Comparison of ENCODE assay signal across 1 cellular context in the genomic region with DNA sequence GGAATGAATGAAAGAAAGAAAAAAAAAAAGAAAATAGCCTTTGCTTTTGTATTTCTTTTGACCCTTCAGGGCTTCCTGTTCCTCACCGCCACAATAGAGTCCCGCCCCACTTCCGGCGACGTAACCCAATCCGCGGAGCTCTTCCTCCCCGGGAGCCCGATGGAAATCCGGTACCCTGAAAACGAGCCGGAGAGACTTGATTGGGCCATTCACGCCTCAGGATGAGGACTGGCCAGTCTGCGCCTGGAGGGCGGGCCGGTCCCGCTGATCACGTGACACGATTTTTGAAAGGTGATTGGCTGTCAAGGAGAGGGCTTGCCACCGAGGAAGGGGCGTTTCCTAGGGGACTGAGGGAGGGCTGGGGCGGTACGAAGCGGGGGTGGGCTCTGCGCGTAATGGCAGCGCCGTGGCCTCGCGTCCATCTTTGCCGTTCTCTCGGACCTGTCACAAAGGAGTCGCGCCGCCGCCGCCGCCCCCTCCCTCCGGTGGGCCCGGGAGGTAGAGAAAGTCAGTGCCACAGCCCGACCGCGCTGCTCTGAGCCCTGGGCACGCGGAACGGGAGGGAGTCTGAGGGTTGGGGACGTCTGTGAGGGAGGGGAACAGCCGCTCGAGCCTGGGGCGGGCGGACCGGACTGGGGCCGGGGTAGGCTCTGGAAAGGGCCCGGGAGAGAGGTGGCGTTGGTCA.
TF ChIP-seq lines count a peak whose summit lies in the region.

TSS of gene PSME3IP1 (minus strand) at position 95 of the 685 bp plus-strand sequence. CDS start 12,185 bp downstream, outside the sequence.
TSS of gene RSPRY1 (plus strand) at position 385 of the 685 bp plus-strand sequence. CDS start 18,330 bp downstream, outside the sequence.

TF ChIP-seq in K562, 482 proteins besides CTCF, POLR2A, EP300 and RAD21 (continued from another document and continues in another):
- TF ChIP-seq, protein P1, sequence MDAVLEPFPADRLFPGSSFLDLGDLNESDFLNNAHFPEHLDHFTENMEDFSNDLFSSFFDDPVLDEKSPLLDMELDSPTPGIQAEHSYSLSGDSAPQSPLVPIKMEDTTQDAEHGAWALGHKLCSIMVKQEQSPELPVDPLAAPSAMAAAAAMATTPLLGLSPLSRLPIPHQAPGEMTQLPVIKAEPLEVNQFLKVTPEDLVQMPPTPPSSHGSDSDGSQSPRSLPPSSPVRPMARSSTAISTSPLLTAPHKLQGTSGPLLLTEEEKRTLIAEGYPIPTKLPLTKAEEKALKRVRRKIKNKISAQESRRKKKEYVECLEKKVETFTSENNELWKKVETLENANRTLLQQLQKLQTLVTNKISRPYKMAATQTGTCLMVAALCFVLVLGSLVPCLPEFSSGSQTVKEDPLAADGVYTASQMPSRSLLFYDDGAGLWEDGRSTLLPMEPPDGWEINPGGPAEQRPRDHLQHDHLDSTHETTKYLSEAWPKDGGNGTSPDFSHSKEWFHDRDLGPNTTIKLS (IDR thresholded peaks at IDR 0.05; ENCODE audit: borderline replicate concordance, low read depth) = no peak
- TF ChIP-seq NFIC (IDR thresholded peaks at IDR 0.05) = peak; percentile 23; the same call in 1 of the 2 replicates
- TF ChIP-seq KLF10 (CRISPR knock-in tag; IDR thresholded peaks at IDR 0.05) = no peak
- no peak for TF ChIP-seq ZNF696 (CRISPR knock-in tag; conservative IDR thresholded peaks at IDR 0.05)
- TF ChIP-seq, protein P2, sequence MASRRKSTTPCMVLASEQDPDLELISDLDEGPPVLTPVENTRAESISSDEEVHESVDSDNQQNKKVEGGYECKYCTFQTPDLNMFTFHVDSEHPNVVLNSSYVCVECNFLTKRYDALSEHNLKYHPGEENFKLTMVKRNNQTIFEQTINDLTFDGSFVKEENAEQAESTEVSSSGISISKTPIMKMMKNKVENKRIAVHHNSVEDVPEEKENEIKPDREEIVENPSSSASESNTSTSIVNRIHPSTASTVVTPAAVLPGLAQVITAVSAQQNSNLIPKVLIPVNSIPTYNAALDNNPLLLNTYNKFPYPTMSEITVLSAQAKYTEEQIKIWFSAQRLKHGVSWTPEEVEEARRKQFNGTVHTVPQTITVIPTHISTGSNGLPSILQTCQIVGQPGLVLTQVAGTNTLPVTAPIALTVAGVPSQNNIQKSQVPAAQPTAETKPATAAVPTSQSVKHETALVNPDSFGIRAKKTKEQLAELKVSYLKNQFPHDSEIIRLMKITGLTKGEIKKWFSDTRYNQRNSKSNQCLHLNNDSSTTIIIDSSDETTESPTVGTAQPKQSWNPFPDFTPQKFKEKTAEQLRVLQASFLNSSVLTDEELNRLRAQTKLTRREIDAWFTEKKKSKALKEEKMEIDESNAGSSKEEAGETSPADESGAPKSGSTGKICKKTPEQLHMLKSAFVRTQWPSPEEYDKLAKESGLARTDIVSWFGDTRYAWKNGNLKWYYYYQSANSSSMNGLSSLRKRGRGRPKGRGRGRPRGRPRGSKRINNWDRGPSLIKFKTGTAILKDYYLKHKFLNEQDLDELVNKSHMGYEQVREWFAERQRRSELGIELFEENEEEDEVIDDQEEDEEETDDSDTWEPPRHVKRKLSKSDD (conservative IDR thresholded peaks at IDR 0.05; ENCODE audit: low read length) = no peak
- TF ChIP-seq ETS1 (conservative IDR thresholded peaks at IDR 0.05; ENCODE audit: control insufficient read depth, low read depth, low read length) = 0 out of 2 replicates have a peak, but pooled peaks have one; percentile 17
- no peak for TF ChIP-seq IFI16 (CRISPR knock-in tag; IDR thresholded peaks at IDR 0.05)
- TF ChIP-seq FOXA1 (IDR thresholded peaks at IDR 0.05; ENCODE audit: borderline replicate concordance) = no peak
- TF ChIP-seq PTRF (tag; IDR thresholded peaks at IDR 0.05) = no peak
- TF ChIP-seq FIP1L1 (IDR thresholded peaks at IDR 0.05; ENCODE audit: low read depth, low read length, poor library complexity, severe bottlenecking) = no peak
- no peak for TF ChIP-seq NBN (IDR thresholded peaks at IDR 0.05; ENCODE audit: low read depth)
- peak; percentile 95 for TF ChIP-seq CREM (IDR thresholded peaks at IDR 0.05; ENCODE audit: low read depth)
- TF ChIP-seq ZNF584 (CRISPR knock-in tag; IDR thresholded peaks at IDR 0.05; ENCODE audit: low read depth) = no peak
- TF ChIP-seq, protein P3, sequence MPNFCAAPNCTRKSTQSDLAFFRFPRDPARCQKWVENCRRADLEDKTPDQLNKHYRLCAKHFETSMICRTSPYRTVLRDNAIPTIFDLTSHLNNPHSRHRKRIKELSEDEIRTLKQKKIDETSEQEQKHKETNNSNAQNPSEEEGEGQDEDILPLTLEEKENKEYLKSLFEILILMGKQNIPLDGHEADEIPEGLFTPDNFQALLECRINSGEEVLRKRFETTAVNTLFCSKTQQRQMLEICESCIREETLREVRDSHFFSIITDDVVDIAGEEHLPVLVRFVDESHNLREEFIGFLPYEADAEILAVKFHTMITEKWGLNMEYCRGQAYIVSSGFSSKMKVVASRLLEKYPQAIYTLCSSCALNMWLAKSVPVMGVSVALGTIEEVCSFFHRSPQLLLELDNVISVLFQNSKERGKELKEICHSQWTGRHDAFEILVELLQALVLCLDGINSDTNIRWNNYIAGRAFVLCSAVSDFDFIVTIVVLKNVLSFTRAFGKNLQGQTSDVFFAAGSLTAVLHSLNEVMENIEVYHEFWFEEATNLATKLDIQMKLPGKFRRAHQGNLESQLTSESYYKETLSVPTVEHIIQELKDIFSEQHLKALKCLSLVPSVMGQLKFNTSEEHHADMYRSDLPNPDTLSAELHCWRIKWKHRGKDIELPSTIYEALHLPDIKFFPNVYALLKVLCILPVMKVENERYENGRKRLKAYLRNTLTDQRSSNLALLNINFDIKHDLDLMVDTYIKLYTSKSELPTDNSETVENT (CRISPR knock-in tag; IDR thresholded peaks at IDR 0.05) = no peak
- TF ChIP-seq CBX2 (IDR thresholded peaks at IDR 0.05; ENCODE audit: insufficient read depth, low read length, poor library complexity, severe bottlenecking) = no peak
- TF ChIP-seq NCOR1 (IDR thresholded peaks at IDR 0.05) = no peak
- no peak for TF ChIP-seq RFX7 (CRISPR knock-in tag; IDR thresholded peaks at IDR 0.05)
- no peak for TF ChIP-seq SAP30 (IDR thresholded peaks at IDR 0.05; ENCODE audit: borderline replicate concordance, insufficient read depth, low read depth, low read length, poor library complexity, severe bottlenecking)
- peak; percentile 16; the same call in 1 of the 2 replicates for TF ChIP-seq FOXM1 (IDR thresholded peaks at IDR 0.05; ENCODE audit: low read depth)
- no peak for TF ChIP-seq FOXM1 (CRISPR knock-in tag; IDR thresholded peaks at IDR 0.05; ENCODE audit: low read depth)
- TF ChIP-seq, protein P4, sequence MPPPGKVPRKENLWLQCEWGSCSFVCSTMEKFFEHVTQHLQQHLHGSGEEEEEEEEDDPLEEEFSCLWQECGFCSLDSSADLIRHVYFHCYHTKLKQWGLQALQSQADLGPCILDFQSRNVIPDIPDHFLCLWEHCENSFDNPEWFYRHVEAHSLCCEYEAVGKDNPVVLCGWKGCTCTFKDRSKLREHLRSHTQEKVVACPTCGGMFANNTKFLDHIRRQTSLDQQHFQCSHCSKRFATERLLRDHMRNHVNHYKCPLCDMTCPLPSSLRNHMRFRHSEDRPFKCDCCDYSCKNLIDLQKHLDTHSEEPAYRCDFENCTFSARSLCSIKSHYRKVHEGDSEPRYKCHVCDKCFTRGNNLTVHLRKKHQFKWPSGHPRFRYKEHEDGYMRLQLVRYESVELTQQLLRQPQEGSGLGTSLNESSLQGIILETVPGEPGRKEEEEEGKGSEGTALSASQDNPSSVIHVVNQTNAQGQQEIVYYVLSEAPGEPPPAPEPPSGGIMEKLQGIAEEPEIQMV (tag; conservative IDR thresholded peaks at IDR 0.05; ENCODE audit: low read depth) = no peak
- TF ChIP-seq ZNF76 (CRISPR knock-in tag; IDR thresholded peaks at IDR 0.05; ENCODE audit: borderline replicate concordance) = no peak
- no peak for TF ChIP-seq SNRNP70 (optimal IDR thresholded peaks at IDR 0.05; ENCODE audit: low read depth, low read length)
- no peak for TF ChIP-seq PHF21A (IDR thresholded peaks at IDR 0.05; ENCODE audit: borderline replicate concordance, low read depth)
- TF ChIP-seq ZNF717 (CRISPR knock-in tag; IDR thresholded peaks at IDR 0.05) = no peak
- no peak for TF ChIP-seq ZZZ3 (IDR thresholded peaks at IDR 0.05)
- TF ChIP-seq STAT5A (IDR thresholded peaks at IDR 0.05; ENCODE audit: borderline replicate concordance, low read length) = no peak
- TF ChIP-seq ZNF778 (CRISPR knock-in tag; IDR thresholded peaks at IDR 0.05) = no peak
- no peak for TF ChIP-seq ZKSCAN3 (CRISPR knock-in tag; IDR thresholded peaks at IDR 0.05)
- TF ChIP-seq, protein P5, sequence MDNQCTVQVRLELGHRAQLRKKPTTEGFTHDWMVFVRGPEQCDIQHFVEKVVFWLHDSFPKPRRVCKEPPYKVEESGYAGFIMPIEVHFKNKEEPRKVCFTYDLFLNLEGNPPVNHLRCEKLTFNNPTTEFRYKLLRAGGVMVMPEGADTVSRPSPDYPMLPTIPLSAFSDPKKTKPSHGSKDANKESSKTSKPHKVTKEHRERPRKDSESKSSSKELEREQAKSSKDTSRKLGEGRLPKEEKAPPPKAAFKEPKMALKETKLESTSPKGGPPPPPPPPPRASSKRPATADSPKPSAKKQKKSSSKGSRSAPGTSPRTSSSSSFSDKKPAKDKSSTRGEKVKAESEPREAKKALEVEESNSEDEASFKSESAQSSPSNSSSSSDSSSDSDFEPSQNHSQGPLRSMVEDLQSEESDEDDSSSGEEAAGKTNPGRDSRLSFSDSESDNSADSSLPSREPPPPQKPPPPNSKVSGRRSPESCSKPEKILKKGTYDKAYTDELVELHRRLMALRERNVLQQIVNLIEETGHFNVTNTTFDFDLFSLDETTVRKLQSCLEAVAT (IDR thresholded peaks at IDR 0.05) = peak in 1 of 2 experiments; percentile 42; a peak in 1 of 4 replicates
- TF ChIP-seq ZNF830 (CRISPR knock-in tag; IDR thresholded peaks at IDR 0.05) = 0 out of 2 replicates have a peak, but pooled peaks have one; percentile 62
- TF ChIP-seq, protein P6, sequence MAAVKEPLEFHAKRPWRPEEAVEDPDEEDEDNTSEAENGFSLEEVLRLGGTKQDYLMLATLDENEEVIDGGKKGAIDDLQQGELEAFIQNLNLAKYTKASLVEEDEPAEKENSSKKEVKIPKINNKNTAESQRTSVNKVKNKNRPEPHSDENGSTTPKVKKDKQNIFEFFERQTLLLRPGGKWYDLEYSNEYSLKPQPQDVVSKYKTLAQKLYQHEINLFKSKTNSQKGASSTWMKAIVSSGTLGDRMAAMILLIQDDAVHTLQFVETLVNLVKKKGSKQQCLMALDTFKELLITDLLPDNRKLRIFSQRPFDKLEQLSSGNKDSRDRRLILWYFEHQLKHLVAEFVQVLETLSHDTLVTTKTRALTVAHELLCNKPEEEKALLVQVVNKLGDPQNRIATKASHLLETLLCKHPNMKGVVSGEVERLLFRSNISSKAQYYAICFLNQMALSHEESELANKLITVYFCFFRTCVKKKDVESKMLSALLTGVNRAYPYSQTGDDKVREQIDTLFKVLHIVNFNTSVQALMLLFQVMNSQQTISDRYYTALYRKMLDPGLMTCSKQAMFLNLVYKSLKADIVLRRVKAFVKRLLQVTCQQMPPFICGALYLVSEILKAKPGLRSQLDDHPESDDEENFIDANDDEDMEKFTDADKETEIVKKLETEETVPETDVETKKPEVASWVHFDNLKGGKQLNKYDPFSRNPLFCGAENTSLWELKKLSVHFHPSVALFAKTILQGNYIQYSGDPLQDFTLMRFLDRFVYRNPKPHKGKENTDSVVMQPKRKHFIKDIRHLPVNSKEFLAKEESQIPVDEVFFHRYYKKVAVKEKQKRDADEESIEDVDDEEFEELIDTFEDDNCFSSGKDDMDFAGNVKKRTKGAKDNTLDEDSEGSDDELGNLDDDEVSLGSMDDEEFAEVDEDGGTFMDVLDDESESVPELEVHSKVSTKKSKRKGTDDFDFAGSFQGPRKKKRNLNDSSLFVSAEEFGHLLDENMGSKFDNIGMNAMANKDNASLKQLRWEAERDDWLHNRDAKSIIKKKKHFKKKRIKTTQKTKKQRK (IDR thresholded peaks at IDR 0.05; ENCODE audit: borderline replicate concordance, low read depth, low read length) = peak; percentile 74; the same call in 1 of the 2 replicates
- no peak for TF ChIP-seq SAFB2 (IDR thresholded peaks at IDR 0.05; ENCODE audit: borderline replicate concordance, low read depth, low read length, severe bottlenecking)
- TF ChIP-seq FOXJ2 (tag; IDR thresholded peaks at IDR 0.05) = no peak
- TF ChIP-seq ZFP91 (CRISPR knock-in tag; IDR thresholded peaks at IDR 0.05) = no peak
- no peak for TF ChIP-seq MYNN (IDR thresholded peaks at IDR 0.05)
- no peak for TF ChIP-seq MYNN (CRISPR knock-in tag; IDR thresholded peaks at IDR 0.05)
- no peak for TF ChIP-seq PRPF4 (IDR thresholded peaks at IDR 0.05; ENCODE audit: insufficient read depth, low read depth, low read length, poor library complexity, severe bottlenecking)
- no peak for TF ChIP-seq ZNF175 (CRISPR knock-in tag; IDR thresholded peaks at IDR 0.05; ENCODE audit: low read depth)
- TF ChIP-seq DNMT1 (IDR thresholded peaks at IDR 0.05) = no peak
- no peak for TF ChIP-seq CSDE1 (IDR thresholded peaks at IDR 0.05)
- TF ChIP-seq EWSR1 (IDR thresholded peaks at IDR 0.05; ENCODE audit: borderline replicate concordance, low read depth, partially characterized antibody) = no peak
- TF ChIP-seq CBX8 (IDR thresholded peaks at IDR 0.05; ENCODE audit: borderline replicate concordance, extremely low read depth, low read depth, low read length, poor library complexity, severe bottlenecking) = no peak
- peak; percentile 47; the same call in 1 of the 2 replicates for TF ChIP-seq POLR2AphosphoS5 (IDR thresholded peaks at IDR 0.05; ENCODE audit: control insufficient read depth, insufficient read depth, low read depth, low read length)
